Comparison of ENCODE assay signal across 11 cellular contexts in the genomic region with DNA sequence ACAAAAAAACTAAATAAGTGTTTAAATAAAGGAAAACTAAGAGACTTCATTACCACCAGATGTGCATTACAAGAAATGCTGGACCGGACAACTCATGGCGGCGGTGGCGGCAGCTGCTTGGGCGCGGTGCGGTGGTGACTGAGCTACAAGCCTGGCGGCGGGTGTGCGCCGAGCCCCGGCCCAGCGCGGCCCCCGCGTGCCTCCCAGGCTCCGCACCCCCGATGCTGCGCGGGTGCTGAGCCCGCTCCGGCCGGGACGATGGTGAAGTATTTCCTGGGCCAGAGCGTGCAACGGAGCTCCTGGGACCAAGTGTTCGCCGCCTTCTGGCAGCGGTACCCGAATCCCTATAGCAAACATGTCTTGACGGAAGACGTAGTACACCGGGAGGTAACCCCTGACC.
"Had no signal": no experiment of that assay in that cellular context is flagged by ENCODE, and none has a peak within 500 bp of the region (broad histone marks: within the 10 kb centered on the region; RNA-seq: fewer than 3 reads in every experiment).

No MANE protein-coding gene starts in this region.

- H3K27ac Mint-ChIP-seq: GM23338, H9, HFFc6 had no signal

- H3K4me2 ChIP-seq: GM23338 had no signal

- H2AFZ ChIP-seq: GM23248, GM23338 had no signal

- H3K27ac ChIP-seq: GM23248 had no signal

- H3K9ac ChIP-seq: GM23248 had no signal

- H3K4me3 Mint-ChIP-seq: GM23338, H9, HFFc6 had no signal

- H3K9me3 Mint-ChIP-seq: H9 had no signal

- H3K4me3 ChIP-seq: GM23248, GM23338, HAP-1 had no signal

- ATAC-seq: GM23338, HCT116 had no signal

- DNase-seq: GM23248, GOT3, H7, H9, HCEC 1CT, HFFc6 had no signal

- H3K4me1 Mint-ChIP-seq: GM23338, H9 had no signal

- H3K36me3 ChIP-seq: HAP-1 had no signal

- H3K4me1 ChIP-seq: HAP-1 had no signal

- FAIRE-seq: H1, H54 had no signal

- H3K9me3 ChIP-seq: HAP-1 had no signal
